In genomic region chr2:30193104-30193681, GRCh38 we compare ENCODE assay signal across 30 cellular contexts. TPM values are rescaled to one million over a fixed set of nuclear protein-coding genes. Genes with fewer than 3 reads are reported as not detected.
DNase-seq lines count a peak whose midpoint lies in the region; ATAC-seq, FAIRE-seq and TF ChIP-seq lines count a peak whose summit lies in the region.
"Had no signal": no experiment of that assay in that cellular context is flagged by ENCODE, and none has a peak within 500 bp of the region (broad histone marks: within the 10 kb centered on the region; RNA-seq: fewer than 3 reads in every experiment).

No MANE protein-coding gene starts in this region.

- intact Hi-C loops in activated CD4-positive, alpha-beta T cell treated with anti-CD3 and anti-CD28 coated beads, Interleukin-2, amount 10 ng/mL, durations not matched to agents 24 days and 14 days (cut with micrococcal nuclease): no loop called here
- intact Hi-C loops in activated CD4-positive, alpha-beta T cell treated with anti-CD3 and anti-CD28 coated beads for 36 hours (cut with DNase I, micrococcal nuclease): no loop called here
- intact Hi-C loops in posterior vena cava (cut with DNase I): no loop called here

- H3K9me3 Mint-ChIP-seq in activated CD4-positive, alpha-beta T cell treated with anti-CD3 and anti-CD28 coated beads, Interleukin-2, amount 10 ng/mL, durations not matched to agents 24 days and 14 days: no peaks in the 10 kb centered on the region
- H3K9me3 Mint-ChIP-seq in activated CD4-positive, alpha-beta T cell treated with anti-CD3 and anti-CD28 coated beads for 36 hours (ENCODE audit: low read depth): no peaks in the 10 kb centered on the region
- H3K9me3 Mint-ChIP-seq: activated naive CD8-positive, alpha-beta T cell treated with anti-CD3 and anti-CD28 coated beads for 36 hours; CD4-positive, alpha-beta memory T cell had no signal

- no peak overlapping the region for H3K4me2 ChIP-seq in hepatocyte

- H3K27me3 Mint-ChIP-seq in activated CD4-positive, alpha-beta T cell treated with anti-CD3 and anti-CD28 coated beads, Interleukin-2, amount 10 ng/mL, durations not matched to agents 24 days and 14 days: peaks cover 5% of the 10 kb centered on the region
- H3K27me3 Mint-ChIP-seq in activated CD4-positive, alpha-beta T cell treated with anti-CD3 and anti-CD28 coated beads for 36 hours: no peaks in the 10 kb centered on the region
- H3K27me3 Mint-ChIP-seq: activated naive CD8-positive, alpha-beta T cell treated with anti-CD3 and anti-CD28 coated beads for 36 hours had no signal

- no peak overlapping the region for H3K4me3 Mint-ChIP-seq in activated CD4-positive, alpha-beta T cell treated with anti-CD3 and anti-CD28 coated beads, Interleukin-2, amount 10 ng/mL, durations not matched to agents 24 days and 14 days
- no peak overlapping the region for H3K4me3 Mint-ChIP-seq in activated CD4-positive, alpha-beta T cell treated with anti-CD3 and anti-CD28 coated beads for 36 hours
- H3K4me3 Mint-ChIP-seq: activated CD8-positive, alpha-beta T cell treated with anti-CD3 and anti-CD28 coated beads, Interleukin-2, amount 10 ng/mL, durations not matched to agents 7 days and 5 days; activated naive CD8-positive, alpha-beta T cell treated with anti-CD3 and anti-CD28 coated beads for 36 hours; CD4-positive, alpha-beta memory T cell; naive thymus-derived CD4-positive, alpha-beta T cell had no signal

- no peaks in the 10 kb centered on the region for H3K9me2 ChIP-seq in hepatocyte (replicated peaks; ENCODE audit: insufficient read depth)

- no peak overlapping the region for H3K4me3 ChIP-seq in hepatocyte
- H3K4me3 ChIP-seq: esophagus squamous epithelium, gastroesophageal sphincter, SJSA1, upper lobe of left lung had no signal

- no peaks in the 10 kb centered on the region for H3K79me2 ChIP-seq in hepatocyte

- no peak for DNase-seq in activated CD4-positive, alpha-beta T cell treated with anti-CD3 and anti-CD28 coated beads, Interleukin-2, amount 10 ng/mL, durations not matched to agents 24 days and 14 days
- no peak for DNase-seq in activated CD4-positive, alpha-beta T cell treated with anti-CD3 and anti-CD28 coated beads for 36 hours
- DNase-seq in OCI-M1 (lab: John Stamatoyannopoulos, UW): peak; percentile 32
- DNase-seq in hepatocyte (ENCODE audit: low spot score): peak; percentile 28
- no peak for DNase-seq in urothelium cell line (ENCODE audit: low spot score)
- DNase-seq in posterior vena cava (ENCODE audit: low spot score): no peak
- DNase-seq: activated CD4-positive, alpha-beta T cell treated with anti-CD3 and anti-CD28 coated beads for 1 hour; activated CD8-positive, alpha-beta T cell treated with anti-CD3 and anti-CD28 coated beads, Interleukin-2, amount 10 ng/mL, durations not matched to agents 7 days and 5 days; activated effector memory CD4-positive, alpha-beta T cell treated with Interleukin-2 at 50 U/mL for 16 hours; activated naive CD8-positive, alpha-beta T cell treated with anti-CD3 and anti-CD28 coated beads for 36 hours; CD4-positive, alpha-beta memory T cell; dermis blood vessel endothelial cell; esophagus squamous epithelium; midbrain; naive thymus-derived CD4-positive, alpha-beta T cell; NCI-H1417; NCI-H2029 treated with DMSO at 0.1 percent for 48 hours; NCI-H2227 treated with DMSO at 0.1 percent for 48 hours; NCI-H69; stimulated activated CD4-positive, alpha-beta T cell treated with anti-CD3 and anti-CD28 coated beads, Interleukin-2, amount 100 ng/mL, for 48 hours; substantia nigra; T-helper 1 cell; upper lobe of left lung had no signal

- no peaks in the 10 kb centered on the region for H3K27me3 ChIP-seq in hepatocyte
- H3K27me3 ChIP-seq: gastroesophageal sphincter, SJSA1, upper lobe of left lung had no signal

- no peaks in the 10 kb centered on the region for H4K20me1 ChIP-seq in hepatocyte (ENCODE audit: insufficient read depth, poor library complexity, severe bottlenecking)

- no peaks in the 10 kb centered on the region for H3K36me3 Mint-ChIP-seq in activated CD4-positive, alpha-beta T cell treated with anti-CD3 and anti-CD28 coated beads, Interleukin-2, amount 10 ng/mL, durations not matched to agents 24 days and 14 days (ENCODE audit: low read depth)
- no peaks in the 10 kb centered on the region for H3K36me3 Mint-ChIP-seq in activated CD4-positive, alpha-beta T cell treated with anti-CD3 and anti-CD28 coated beads for 36 hours (ENCODE audit: low read depth)
- H3K36me3 Mint-ChIP-seq: activated naive CD8-positive, alpha-beta T cell treated with anti-CD3 and anti-CD28 coated beads for 36 hours; CD4-positive, alpha-beta memory T cell had no signal

- H3K4me1 Mint-ChIP-seq in activated CD4-positive, alpha-beta T cell treated with anti-CD3 and anti-CD28 coated beads, Interleukin-2, amount 10 ng/mL, durations not matched to agents 24 days and 14 days: peaks cover under 1% of the 10 kb centered on the region
- peaks cover 5% of the 10 kb centered on the region for H3K4me1 Mint-ChIP-seq in activated CD4-positive, alpha-beta T cell treated with anti-CD3 and anti-CD28 coated beads for 36 hours

- ATAC-seq in activated CD4-positive, alpha-beta T cell treated with anti-CD3 and anti-CD28 coated beads for 36 hours: no peak
- no peak for ATAC-seq in GM21367 (IDR thresholded peaks at IDR 0.05; ENCODE audit: unreplicated experiment)
- ATAC-seq in HG03520 (IDR thresholded peaks at IDR 0.05; ENCODE audit: unreplicated experiment): no peak
- ATAC-seq: activated CD8-positive, alpha-beta T cell treated with anti-CD3 and anti-CD28 coated beads, Interleukin-2, amount 10 ng/mL, durations not matched to agents 7 days and 5 days; gastroesophageal sphincter; left lobe of liver; naive thymus-derived CD4-positive, alpha-beta T cell had no signal

- peak; percentile 35 for FAIRE-seq in urothelium cell line (lab: Jason Lieb, UNC)
- FAIRE-seq: H1 had no signal

- 82% methylated on average over 13 of the region's 13 CpGs for WGBS in hepatocyte (ENCODE audit: low lambda C conversion rate, missing lambda C conversion rate)

- TF ChIP-seq CTCF in hepatocyte (IDR thresholded peaks at IDR 0.05; ENCODE audit: poor library complexity): no peak

- POLR2A ChIA-PET in activated CD4-positive, alpha-beta T cell treated with anti-CD3 and anti-CD28 coated beads for 36 hours (lab: Charles Lee): no interaction called here

- H3K36me3 ChIP-seq in hepatocyte (replicated peaks; ENCODE audit: insufficient read depth, low read depth): no peaks in the 10 kb centered on the region
- H3K36me3 ChIP-seq: esophagus squamous epithelium, gastroesophageal sphincter, SJSA1, upper lobe of left lung had no signal

- CTCF ChIA-PET in activated CD4-positive, alpha-beta T cell treated with anti-CD3 and anti-CD28 coated beads for 36 hours (lab: Charles Lee): interaction anchor here (0.6 to 1.9 kb wide), 3 partner anchors 11 to 33 kb away, joined by 3 to 4 read pairs (median 3); no protein-coding TSS in a partner anchor

- peak overlapping the region; percentile 54 for H3K27ac Mint-ChIP-seq in activated CD4-positive, alpha-beta T cell treated with anti-CD3 and anti-CD28 coated beads, Interleukin-2, amount 10 ng/mL, durations not matched to agents 24 days and 14 days
- H3K27ac Mint-ChIP-seq in activated CD4-positive, alpha-beta T cell treated with anti-CD3 and anti-CD28 coated beads for 36 hours: no peak overlapping the region
- H3K27ac Mint-ChIP-seq: activated CD8-positive, alpha-beta T cell treated with anti-CD3 and anti-CD28 coated beads, Interleukin-2, amount 10 ng/mL, durations not matched to agents 7 days and 5 days; activated naive CD8-positive, alpha-beta T cell treated with anti-CD3 and anti-CD28 coated beads for 36 hours; naive thymus-derived CD4-positive, alpha-beta T cell had no signal

- no peak overlapping the region for H2AFZ ChIP-seq in hepatocyte

- no peaks in the 10 kb centered on the region for H3K9me3 ChIP-seq in hepatocyte (ENCODE audit: low read depth)
- H3K9me3 ChIP-seq: esophagus squamous epithelium, gastroesophageal sphincter, SJSA1, upper lobe of left lung had no signal

- no peak overlapping the region for H3K27ac ChIP-seq in hepatocyte
- H3K27ac ChIP-seq: 22Rv1, esophagus squamous epithelium, gastroesophageal sphincter, SJSA1, upper lobe of left lung had no signal

- peaks cover 11% of the 10 kb centered on the region for H3K4me1 ChIP-seq in hepatocyte (ENCODE audit: insufficient read depth)
- H3K4me1 ChIP-seq: esophagus squamous epithelium, gastroesophageal sphincter, SJSA1, upper lobe of left lung had no signal

RNA-seq across cellular contexts. Expression of gene LBH, which starts 38.1 kb away (rescaled TPM):
- 176 and 184 TPM in 2 replicates for total RNA-seq in activated CD4-positive, alpha-beta T cell treated with anti-CD3 and anti-CD28 coated beads, Interleukin-2, amount 10 ng/mL, durations not matched to agents 24 days and 14 days
- 100 to 1,000 TPM in 1 of 2 experiments, 10 to 100 TPM in 1; 89.6 to 108 TPM for total RNA-seq in activated CD4-positive, alpha-beta T cell treated with anti-CD3 and anti-CD28 coated beads for 36 hours
- total RNA-seq in hepatocyte: 75.9 and 98.3 TPM in 2 replicates
- 54.1 and 54.2 TPM in 2 replicates for polyA plus RNA-seq in hepatocyte
- total RNA-seq in posterior vena cava: 100 to 1,000 TPM; 104 to 280 TPM

RNA-seq across cellular contexts. Expression of gene YPEL5, which starts 46.4 kb away (rescaled TPM):
- total RNA-seq in activated CD4-positive, alpha-beta T cell treated with anti-CD3 and anti-CD28 coated beads, Interleukin-2, amount 10 ng/mL, durations not matched to agents 24 days and 14 days: 16.8 and 19.6 TPM in 2 replicates
- total RNA-seq in activated CD4-positive, alpha-beta T cell treated with anti-CD3 and anti-CD28 coated beads for 36 hours: 10 to 100 TPM; 27.2 to 35.8 TPM
- total RNA-seq in hepatocyte (98.3 and 117 TPM in 2 replicates), posterior vena cava (10 to 100 TPM; 88.3 to 95.7 TPM)
- 94.4 and 104 TPM in 2 replicates for polyA plus RNA-seq in hepatocyte

Comparison
In these comparisons a context has a peak if more than half of its experiments do, and no peak if none do; other contexts are left out.
1. DNase-seq: peak in OCI-M1 (single experiment) and hepatocyte (single experiment); none in activated CD4-positive, alpha-beta T cell treated with anti-CD3 and anti-CD28 coated beads, Interleukin-2, amount 10 ng/mL, durations not matched to agents 24 days and 14 days (single experiment), activated CD4-positive, alpha-beta T cell treated with anti-CD3 and anti-CD28 coated beads for 36 hours (single experiment), urothelium cell line (single experiment) and posterior vena cava (single experiment).